In genomic region chr1:194705123-194705522, GRCh38 we compare ENCODE assay signal across 14 cellular contexts.
DNase-seq lines count a peak whose midpoint lies in the region; ATAC-seq and TF ChIP-seq lines count a peak whose summit lies in the region.
"Had no signal": no experiment of that assay in that cellular context is flagged by ENCODE, and none has a peak within 500 bp of the region (broad histone marks: within the 10 kb centered on the region; RNA-seq: fewer than 3 reads in every experiment).

No MANE protein-coding gene starts in this region.

- no peak for TF ChIP-seq CTCF in brain (conservative IDR thresholded peaks at IDR 0.05)

- peak overlapping the region in 1 of 5 experiments; percentile 75 for H3K27ac Mint-ChIP-seq in brain
- H3K27ac Mint-ChIP-seq: WTC11 had no signal

- no peaks in the 10 kb centered on the region for H3K27me3 Mint-ChIP-seq in brain

- H3K4me3 Mint-ChIP-seq in brain = peak overlapping the region in 3 of 5 experiments; percentile 0 to 44 (median 36)
- H3K4me3 Mint-ChIP-seq: WTC11 had no signal

- peak; percentile 63 for ATAC-seq in GM18520 (IDR thresholded peaks at IDR 0.05; ENCODE audit: unreplicated experiment)
- ATAC-seq in GM21825 (IDR thresholded peaks at IDR 0.05; ENCODE audit: unreplicated experiment) = peak; percentile 74
- ATAC-seq: WTC11 had no signal

- peaks cover 6% of the 10 kb centered on the region for H3K4me1 Mint-ChIP-seq in brain
- H3K4me1 Mint-ChIP-seq: WTC11 had no signal

- no peaks in the 10 kb centered on the region for H3K9me3 Mint-ChIP-seq in brain
- H3K9me3 Mint-ChIP-seq: WTC11 had no signal

- in situ Hi-C loops in G401 (cut with HindIII; ENCODE audit: low sequenced_read_pairs) = no loop called here

- H3K36me3 Mint-ChIP-seq in brain = no peaks in the 10 kb centered on the region
- H3K36me3 Mint-ChIP-seq: WTC11 had no signal

- DNase-seq in HuH-7.5 (ENCODE audit: low spot score) (peak; percentile 6), NCI-H1105 treated with DMSO at 0.1 percent for 48 hours (lab: John Stamatoyannopoulos, UW) (no peak), DMS79 treated with DMSO at 0.1 percent for 48 hours (lab: John Stamatoyannopoulos, UW) (no peak), G401 (ENCODE audit: low spot score) (no peak), NCI-H2227 treated with DMSO at 0.1 percent for 48 hours (lab: John Stamatoyannopoulos, UW) (no peak)
- DNase-seq: activated CD8-positive, alpha-beta memory T cell treated with anti-CD3 and anti-CD28 coated beads, Interleukin-2, amount 50 U/mL, for 48 hours; anterior cingulate cortex; left cardiac atrium; NCI-H748 treated with DMSO at 0.1 percent for 48 hours; SHP77 had no signal
